In the genomic region with DNA sequence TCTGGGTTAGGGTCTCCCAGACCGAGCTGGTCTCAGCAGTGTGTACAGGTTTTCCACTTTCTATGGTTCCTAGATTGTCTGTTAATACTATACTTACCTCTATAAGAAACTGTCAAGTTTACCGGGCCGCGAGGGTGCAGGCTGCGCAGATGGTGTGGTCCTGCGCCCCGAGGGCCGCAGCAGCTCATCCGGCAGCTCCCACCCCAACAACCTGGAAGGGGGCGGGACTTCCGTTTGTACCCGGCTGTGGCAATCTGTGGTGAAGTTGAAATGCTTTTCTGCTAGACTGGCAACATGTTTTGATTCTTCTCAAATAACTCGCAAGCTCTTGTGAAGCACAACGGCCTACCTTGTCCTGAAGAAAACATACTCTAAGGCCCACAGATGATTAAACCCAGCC, we compare ENCODE assay signal across 1 cellular context.
TF ChIP-seq lines count a peak whose summit lies in the region.

A gene (plus strand): TSS at position 237 of the 400 bp plus-strand sequence. CDS start 22,006 bp downstream, outside the sequence.

TF ChIP-seq in endothelial cell of umbilical vein, 7 proteins besides CTCF, POLR2A, EP300 and RAD21:
- TF ChIP-seq JUN (IDR thresholded peaks at IDR 0.05; ENCODE audit: borderline replicate concordance, insufficient read depth, insufficient read length, low read depth) = no peak
- no peak for TF ChIP-seq FOS (IDR thresholded peaks at IDR 0.05; ENCODE audit: borderline replicate concordance, insufficient read depth, low read length)
- TF ChIP-seq, protein P1, sequence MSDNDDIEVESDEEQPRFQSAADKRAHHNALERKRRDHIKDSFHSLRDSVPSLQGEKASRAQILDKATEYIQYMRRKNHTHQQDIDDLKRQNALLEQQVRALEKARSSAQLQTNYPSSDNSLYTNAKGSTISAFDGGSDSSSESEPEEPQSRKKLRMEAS (IDR thresholded peaks at IDR 0.05; ENCODE audit: insufficient read depth, insufficient read length) = no peak
- no peak for TF ChIP-seq EZH2 (IDR thresholded peaks at IDR 0.05; ENCODE audit: borderline replicate concordance, low read depth, low read length, severe bottlenecking)
- TF ChIP-seq GATA2 (IDR thresholded peaks at IDR 0.05; ENCODE audit: insufficient read depth, insufficient read length, low read depth, low read length) = no peak
- TF ChIP-seq MYC (IDR thresholded peaks at IDR 0.05; ENCODE audit: low read depth, low read length) = no peak
- no peak for TF ChIP-seq POLR2AphosphoS5 (IDR thresholded peaks at IDR 0.05; ENCODE audit: insufficient read depth, low read depth, low read length)
